In the genomic region with DNA sequence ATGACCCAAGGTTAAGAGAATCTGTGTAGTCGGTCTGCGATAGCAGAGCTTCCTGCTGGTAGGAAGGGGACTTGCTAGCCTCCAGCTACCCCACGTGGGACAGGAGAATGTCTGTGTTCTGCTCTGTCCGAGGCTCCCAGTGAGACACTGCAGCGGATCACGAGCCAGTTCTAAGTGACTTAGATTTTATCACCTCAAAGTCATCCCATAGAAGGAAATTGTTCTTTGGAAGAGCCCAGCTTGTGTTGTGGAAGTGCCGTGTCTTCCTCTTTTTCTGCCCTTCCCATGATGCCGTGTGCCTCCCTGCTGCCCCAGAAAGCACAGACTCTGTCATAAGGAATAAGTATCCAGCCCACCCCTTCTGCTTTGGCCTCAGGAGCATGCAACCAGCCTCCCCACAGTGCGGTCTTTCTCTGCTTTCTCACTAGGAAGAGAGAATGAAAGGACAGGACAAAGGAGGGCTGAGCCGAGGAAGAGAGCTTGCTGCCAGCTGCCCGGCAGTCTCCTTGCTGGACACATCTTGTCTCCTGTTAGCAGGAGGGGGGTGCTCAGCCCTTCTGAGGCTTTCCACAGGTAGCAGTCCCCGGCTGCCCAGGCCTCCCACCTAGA, we compare ENCODE assay signal across 20 cellular contexts. TPM values are rescaled to one million over a fixed set of nuclear protein-coding genes. Genes with fewer than 3 reads are reported as not detected.
DNase-seq lines count a peak whose midpoint lies in the region; ATAC-seq, FAIRE-seq and TF ChIP-seq lines count a peak whose summit lies in the region.
"Had no signal": no experiment of that assay in that cellular context is flagged by ENCODE, and none has a peak within 500 bp of the region (broad histone marks: within the 10 kb centered on the region; RNA-seq: fewer than 3 reads in every experiment).

No MANE protein-coding gene starts in this region.

- H3K4me1 Mint-ChIP-seq in neural crest cell, result peaks cover 7% of the 10 kb centered on the region
- H3K4me1 Mint-ChIP-seq: activated B cell treated with CpG ODN at 0.5 μM for 24 hours, memory B cell had no signal

- no peaks in the 10 kb centered on the region for H3K4me1 ChIP-seq in PC-9 (replicated peaks; ENCODE audit: insufficient read depth)
- no peaks in the 10 kb centered on the region for H3K4me1 ChIP-seq in kidney (ENCODE audit: control insufficient read depth in 1 of 2, insufficient read depth in 1 of 2, low read depth in 1 of 2, low read length in 2 of 2)
- H3K4me1 ChIP-seq: thyroid gland had no signal

- no TSS peak for BruUV-seq in PC-9 (replicated peaks; lab: Mats Ljungman, UMichigan)

- H3K27me3 Mint-ChIP-seq in neural crest cell (ENCODE audit: low read depth), result no peaks in the 10 kb centered on the region
- H3K27me3 Mint-ChIP-seq: activated B cell treated with CpG ODN at 0.5 μM for 24 hours; CD4-positive, alpha-beta T cell; memory B cell; T-helper 17 cell had no signal

- no peak overlapping the region for H3K4me3 ChIP-seq in PC-9
- H3K4me3 ChIP-seq in kidney (ENCODE audit: low read length in 2 of 2), result no peak overlapping the region
- H3K4me3 ChIP-seq: hepatocyte, thyroid gland had no signal

- intact Hi-C loops in PC-9 (cut with micrococcal nuclease; ENCODE audit: unreplicated experiment), result no loop called here
- intact Hi-C loops in kidney (cut with DNase I), result no loop called here

- no peak overlapping the region for H2AFZ ChIP-seq in PC-9
- H2AFZ ChIP-seq: hepatocyte had no signal

- H3K4me3 Mint-ChIP-seq in neural crest cell, result no peak overlapping the region
- H3K4me3 Mint-ChIP-seq: activated B cell treated with CpG ODN at 0.5 μM for 24 hours; CD4-positive, alpha-beta T cell; memory B cell; natural killer cell; T-helper 17 cell had no signal

- peak; percentile 48 for DNase-seq in Ammon's horn (ENCODE audit: low spot score)
- peak; percentile 83 for DNase-seq in KBM-7
- no peak for DNase-seq in neural crest cell (ENCODE audit: low read depth, low spot score)
- DNase-seq in PC-9, result no peak
- DNase-seq in kidney, result no peak
- no peak for DNase-seq in activated CD8-positive, alpha-beta memory T cell treated with anti-CD3 and anti-CD28 coated beads for 24 hours
- DNase-seq: activated B cell treated with CpG ODN at 0.5 μM for 24 hours; CD4-positive, alpha-beta T cell; DMS79 treated with DMSO at 0.1 percent for 48 hours; islet precursor cell; natural killer cell; NCI-H1092 treated with DMSO at 0.1 percent for 48 hours; NCI-H69; T-helper 17 cell; thyroid gland had no signal

- H3K27ac ChIP-seq in cingulate gyrus (ENCODE audit: low read depth, low read length) (peak overlapping the region; percentile 23), PC-9 (no peak overlapping the region), kidney (ENCODE audit: low read depth in 2 of 2, low read length in 2 of 2) (no peak overlapping the region)
- H3K27ac ChIP-seq: hepatocyte, KMS-11, thyroid gland had no signal

- no peaks in the 10 kb centered on the region for H3K9me3 ChIP-seq in PC-9 (ENCODE audit: insufficient read depth, low read depth)
- H3K9me3 ChIP-seq in kidney (ENCODE audit: control insufficient read depth in 1 of 2, low read length in 2 of 2), result no peaks in the 10 kb centered on the region
- H3K9me3 ChIP-seq: thyroid gland had no signal

- POLR2A ChIA-PET in PC-9 (lab: Charles Lee; ENCODE audit: unreplicated experiment), result interaction anchor here (0.7 kb wide), 1 partner anchor 21 kb away, joined by 6 read pairs; no protein-coding TSS in a partner anchor

- H3F3A ChIP-seq in PC-9 (ENCODE audit: insufficient read depth, low read depth), result peaks cover 5% of the 10 kb centered on the region; the same call in 1 of the 2 replicates

- no peak overlapping the region for H3K4me2 ChIP-seq in PC-9
- H3K4me2 ChIP-seq: hepatocyte, KMS-11 had no signal

- H3K79me2 ChIP-seq in PC-9 (ENCODE audit: low read depth), result no peaks in the 10 kb centered on the region
- H3K79me2 ChIP-seq: hepatocyte had no signal

- H3K9me2 ChIP-seq in PC-9 (ENCODE audit: insufficient read depth), result no peaks in the 10 kb centered on the region

- no peaks in the 10 kb centered on the region for H3K9me3 Mint-ChIP-seq in neural crest cell
- H3K9me3 Mint-ChIP-seq: activated B cell treated with CpG ODN at 0.5 μM for 24 hours; CD4-positive, alpha-beta T cell; memory B cell; natural killer cell had no signal

- ATAC-seq in HG03045 (IDR thresholded peaks at IDR 0.05; ENCODE audit: unreplicated experiment), result no peak
- ATAC-seq: natural killer cell, T-helper 17 cell had no signal

- CTCF ChIA-PET in PC-9 (lab: Charles Lee), result no interaction called here

- H4K20me1 ChIP-seq in PC-9 (ENCODE audit: insufficient read depth), result no peaks in the 10 kb centered on the region; the same call in 1 of the 2 replicates

- H3K36me3 ChIP-seq in PC-9 (ENCODE audit: low read depth), result peaks cover 17% of the 10 kb centered on the region; the same call in 1 of the 2 replicates
- peaks cover 20 to 23% of the 10 kb centered on the region in 2 donors for H3K36me3 ChIP-seq in kidney (ENCODE audit: control insufficient read depth in 1 of 2, insufficient read depth in 2 of 2, low read length in 2 of 2)

- in situ Hi-C loops in KBM-7 (cut with MboI; ENCODE audit: low pct_unique_long_range_greater_than_20kb, low sequenced_read_pairs), result no loop called here

- H3K36me3 Mint-ChIP-seq in neural crest cell (ENCODE audit: low read depth), result peaks cover 17% of the 10 kb centered on the region

- peak overlapping the region; percentile 89 for H3K27ac Mint-ChIP-seq in neural crest cell (ENCODE audit: unreplicated experiment)
- H3K27ac Mint-ChIP-seq: activated B cell treated with CpG ODN at 0.5 μM for 24 hours; CD4-positive, alpha-beta T cell; memory B cell had no signal

- no peak overlapping the region for H3K9ac ChIP-seq in kidney (ENCODE audit: low read length in 2 of 2)
- H3K9ac ChIP-seq: KMS-11 had no signal

- TF ChIP-seq CTCF in neural crest cell (conservative IDR thresholded peaks at IDR 0.05), result no peak
- no peak for TF ChIP-seq CTCF in PC-9 (conservative IDR thresholded peaks at IDR 0.05)
- no peak for TF ChIP-seq CTCF in kidney (IDR thresholded peaks at IDR 0.05; ENCODE audit: borderline replicate concordance, extremely low read depth, insufficient read depth)

- no peak for FAIRE-seq in kidney (lab: Jason Lieb, UNC)

- H3K27me3 ChIP-seq in PC-9 (ENCODE audit: insufficient read depth, low read depth), result no peaks in the 10 kb centered on the region
- H3K27me3 ChIP-seq: hepatocyte, thyroid gland had no signal

RNA-seq across cellular contexts. Expression of a gene that starts 35.7 kb away (rescaled TPM):
- total RNA-seq in neural crest cell (54.9 and 59.1 TPM in 2 replicates), PC-9 (2021) (63.9 and 72.2 TPM in 2 replicates), kidney (56.3 TPM)
- polyA plus RNA-seq in kidney (ENCODE audit: insufficient read depth, low read depth, low replicate concordance), result 48.5 TPM

RNA-seq across cellular contexts. Expression of a gene that starts 37.5 kb away (rescaled TPM):
- total RNA-seq in neural crest cell (1,155 and 1,166 TPM in 2 replicates), PC-9 (2021) (626 and 723 TPM in 2 replicates), kidney (564 TPM)
- polyA plus RNA-seq in kidney (ENCODE audit: insufficient read depth, low read depth, low replicate concordance), result 191 TPM

Comparison
In these comparisons a context has a peak if more than half of its experiments do, and no peak if none do; other contexts are left out.
1. DNase-seq: peak in Ammon's horn (single experiment) and KBM-7 (single experiment); none in neural crest cell (single experiment), PC-9 (0 of 2), kidney (single experiment) and activated CD8-positive, alpha-beta memory T cell treated with anti-CD3 and anti-CD28 coated beads for 24 hours (single experiment).